1 cellular context compared by ENCODE assay signal in the genomic region with DNA sequence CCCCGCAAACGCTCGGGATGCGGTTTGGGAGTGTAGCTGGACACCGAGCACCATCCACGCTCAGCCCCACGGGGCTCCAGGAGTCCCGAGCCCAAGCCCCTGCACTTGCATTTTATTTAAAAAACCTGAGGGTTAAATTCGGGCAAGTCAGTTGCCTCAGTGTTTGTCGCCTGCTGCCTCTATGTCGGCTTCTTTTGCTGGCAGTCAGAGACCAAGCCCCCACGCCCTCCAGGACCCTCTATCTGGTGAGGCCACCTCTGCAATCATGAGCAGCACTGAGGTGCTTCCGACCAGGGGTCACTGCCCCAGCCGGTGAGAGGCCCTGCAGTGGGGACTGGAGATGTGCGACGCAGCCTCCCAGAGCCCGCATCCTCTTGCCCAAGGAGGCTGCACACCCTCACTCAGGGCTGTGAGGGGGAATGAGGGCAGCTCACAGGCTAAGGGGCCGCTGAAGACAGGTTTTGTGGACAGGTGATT.
TF ChIP-seq lines count a peak whose summit lies in the region.

No MANE protein-coding gene starts in this region.

TF ChIP-seq in SK-N-SH, 30 proteins besides CTCF, POLR2A, EP300 and RAD21 (continued from another document):
- TF ChIP-seq, protein P1, sequence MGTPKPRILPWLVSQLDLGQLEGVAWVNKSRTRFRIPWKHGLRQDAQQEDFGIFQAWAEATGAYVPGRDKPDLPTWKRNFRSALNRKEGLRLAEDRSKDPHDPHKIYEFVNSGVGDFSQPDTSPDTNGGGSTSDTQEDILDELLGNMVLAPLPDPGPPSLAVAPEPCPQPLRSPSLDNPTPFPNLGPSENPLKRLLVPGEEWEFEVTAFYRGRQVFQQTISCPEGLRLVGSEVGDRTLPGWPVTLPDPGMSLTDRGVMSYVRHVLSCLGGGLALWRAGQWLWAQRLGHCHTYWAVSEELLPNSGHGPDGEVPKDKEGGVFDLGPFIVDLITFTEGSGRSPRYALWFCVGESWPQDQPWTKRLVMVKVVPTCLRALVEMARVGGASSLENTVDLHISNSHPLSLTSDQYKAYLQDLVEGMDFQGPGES (IDR thresholded peaks at IDR 0.05; ENCODE audit: low read depth, low read length), result no peak
- TF ChIP-seq SMC3 (IDR thresholded peaks at IDR 0.05; ENCODE audit: low read depth, low read length) (no peak), YY1 (IDR thresholded peaks at IDR 0.05; ENCODE audit: low read depth) (no peak), TCF12 (IDR thresholded peaks at IDR 0.05) (no peak), CHD2 (IDR thresholded peaks at IDR 0.05; ENCODE audit: low read length, partially characterized antibody) (no peak), FOXM1 (IDR thresholded peaks at IDR 0.05; ENCODE audit: low read depth) (no peak)
- TF ChIP-seq, protein P2, sequence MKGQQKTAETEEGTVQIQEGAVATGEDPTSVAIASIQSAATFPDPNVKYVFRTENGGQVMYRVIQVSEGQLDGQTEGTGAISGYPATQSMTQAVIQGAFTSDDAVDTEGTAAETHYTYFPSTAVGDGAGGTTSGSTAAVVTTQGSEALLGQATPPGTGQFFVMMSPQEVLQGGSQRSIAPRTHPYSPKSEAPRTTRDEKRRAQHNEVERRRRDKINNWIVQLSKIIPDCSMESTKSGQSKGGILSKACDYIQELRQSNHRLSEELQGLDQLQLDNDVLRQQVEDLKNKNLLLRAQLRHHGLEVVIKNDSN (IDR thresholded peaks at IDR 0.05; ENCODE audit: borderline replicate concordance, low read depth), result no peak
- TF ChIP-seq, protein P3, sequence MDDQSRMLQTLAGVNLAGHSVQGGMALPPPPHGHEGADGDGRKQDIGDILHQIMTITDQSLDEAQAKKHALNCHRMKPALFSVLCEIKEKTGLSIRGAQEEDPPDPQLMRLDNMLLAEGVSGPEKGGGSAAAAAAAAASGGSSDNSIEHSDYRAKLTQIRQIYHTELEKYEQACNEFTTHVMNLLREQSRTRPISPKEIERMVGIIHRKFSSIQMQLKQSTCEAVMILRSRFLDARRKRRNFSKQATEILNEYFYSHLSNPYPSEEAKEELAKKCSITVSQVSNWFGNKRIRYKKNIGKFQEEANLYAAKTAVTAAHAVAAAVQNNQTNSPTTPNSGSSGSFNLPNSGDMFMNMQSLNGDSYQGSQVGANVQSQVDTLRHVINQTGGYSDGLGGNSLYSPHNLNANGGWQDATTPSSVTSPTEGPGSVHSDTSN (IDR thresholded peaks at IDR 0.05), result no peak
